ENCODE assay signal across 1 cellular context in genomic region chr11:96167233-96167632, GRCh38.
TF ChIP-seq lines count a peak whose summit lies in the region.

No MANE protein-coding gene starts in this region.

TF ChIP-seq in H1, 55 proteins besides CTCF, POLR2A, EP300 and RAD21:
- TF ChIP-seq FOSL1 (IDR thresholded peaks at IDR 0.05; ENCODE audit: insufficient read depth, low read depth, low read length) (no peak), CHD7 (IDR thresholded peaks at IDR 0.05; ENCODE audit: insufficient replicate concordance, low read length) (no peak), USF2 (IDR thresholded peaks at IDR 0.05; ENCODE audit: low read length) (no peak), CEBPB (IDR thresholded peaks at IDR 0.05; ENCODE audit: low read depth, low read length) (no peak), NANOG (IDR thresholded peaks at IDR 0.05; ENCODE audit: insufficient read depth, low read depth, low read length, poor library complexity, severe bottlenecking) (no peak), RNF2 (IDR thresholded peaks at IDR 0.05; ENCODE audit: borderline replicate concordance, low read depth, low read length, missing control alignments, poor library complexity, severe bottlenecking) (no peak), RBBP5 (IDR thresholded peaks at IDR 0.05; ENCODE audit: borderline replicate concordance, low read depth, low read length) (no peak), SP1 (IDR thresholded peaks at IDR 0.05; ENCODE audit: low read depth, low read length) (no peak), SIX5 (IDR thresholded peaks at IDR 0.05; ENCODE audit: low read depth, low read length) (no peak), JUND (IDR thresholded peaks at IDR 0.05; ENCODE audit: low read length) (no peak), TAF1 (IDR thresholded peaks at IDR 0.05; ENCODE audit: low read depth, low read length) (no peak), BCL11A (IDR thresholded peaks at IDR 0.05; ENCODE audit: low read depth in 2 of 2, low read length in 2 of 2) (no peak)
TF ChIP-seq in H1: peak in this region for 0.
